ENCODE assay signal across 1 cellular context in the genomic region with DNA sequence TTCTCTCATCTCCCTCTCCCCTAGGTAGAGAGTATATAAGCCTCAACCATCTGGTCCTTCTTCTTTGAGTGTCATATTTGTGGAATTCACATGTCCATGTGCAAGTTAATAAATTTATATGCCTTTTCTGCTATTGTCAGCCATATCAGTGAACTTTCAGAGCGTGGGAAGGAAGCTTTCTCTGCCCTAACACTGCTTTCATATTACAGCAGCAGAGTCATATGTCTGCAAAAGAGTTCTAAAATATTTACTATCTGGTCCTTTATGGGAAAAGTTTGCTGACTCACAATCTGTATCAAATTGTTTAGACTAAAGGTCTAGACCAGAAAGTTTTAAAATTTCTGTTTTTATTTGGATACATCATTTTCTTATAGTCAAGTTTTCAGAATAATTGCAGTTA.
TF ChIP-seq lines count a peak whose summit lies in the region.

No MANE protein-coding gene starts in this region.

TF ChIP-seq in SK-N-SH, 30 proteins besides CTCF, POLR2A, EP300 and RAD21 (continued from another document):
- TF ChIP-seq, protein P1, sequence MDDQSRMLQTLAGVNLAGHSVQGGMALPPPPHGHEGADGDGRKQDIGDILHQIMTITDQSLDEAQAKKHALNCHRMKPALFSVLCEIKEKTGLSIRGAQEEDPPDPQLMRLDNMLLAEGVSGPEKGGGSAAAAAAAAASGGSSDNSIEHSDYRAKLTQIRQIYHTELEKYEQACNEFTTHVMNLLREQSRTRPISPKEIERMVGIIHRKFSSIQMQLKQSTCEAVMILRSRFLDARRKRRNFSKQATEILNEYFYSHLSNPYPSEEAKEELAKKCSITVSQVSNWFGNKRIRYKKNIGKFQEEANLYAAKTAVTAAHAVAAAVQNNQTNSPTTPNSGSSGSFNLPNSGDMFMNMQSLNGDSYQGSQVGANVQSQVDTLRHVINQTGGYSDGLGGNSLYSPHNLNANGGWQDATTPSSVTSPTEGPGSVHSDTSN (IDR thresholded peaks at IDR 0.05), result no peak
- TF ChIP-seq NRF1 (IDR thresholded peaks at IDR 0.05; ENCODE audit: low read depth, low read length) (no peak), CHD2 (IDR thresholded peaks at IDR 0.05; ENCODE audit: low read length, partially characterized antibody) (no peak), FOXM1 (IDR thresholded peaks at IDR 0.05; ENCODE audit: low read depth) (no peak), GATA2 (CRISPR knock-in tag; IDR thresholded peaks at IDR 0.05) (no peak), MXI1 (IDR thresholded peaks at IDR 0.05; ENCODE audit: low read depth, low read length) (no peak), RCOR1 (IDR thresholded peaks at IDR 0.05; ENCODE audit: low read length) (no peak), RXRA (IDR thresholded peaks at IDR 0.05; ENCODE audit: borderline replicate concordance, low read depth) (no peak), YY1 (IDR thresholded peaks at IDR 0.05; ENCODE audit: low read depth) (no peak), RFX5 (IDR thresholded peaks at IDR 0.05; ENCODE audit: low read length) (no peak), JUND (IDR thresholded peaks at IDR 0.05) (no peak)
- TF ChIP-seq, protein P2, sequence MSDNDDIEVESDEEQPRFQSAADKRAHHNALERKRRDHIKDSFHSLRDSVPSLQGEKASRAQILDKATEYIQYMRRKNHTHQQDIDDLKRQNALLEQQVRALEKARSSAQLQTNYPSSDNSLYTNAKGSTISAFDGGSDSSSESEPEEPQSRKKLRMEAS (IDR thresholded peaks at IDR 0.05; ENCODE audit: low read depth), result no peak
